ENCODE assay signal across 11 cellular contexts in the genomic region with DNA sequence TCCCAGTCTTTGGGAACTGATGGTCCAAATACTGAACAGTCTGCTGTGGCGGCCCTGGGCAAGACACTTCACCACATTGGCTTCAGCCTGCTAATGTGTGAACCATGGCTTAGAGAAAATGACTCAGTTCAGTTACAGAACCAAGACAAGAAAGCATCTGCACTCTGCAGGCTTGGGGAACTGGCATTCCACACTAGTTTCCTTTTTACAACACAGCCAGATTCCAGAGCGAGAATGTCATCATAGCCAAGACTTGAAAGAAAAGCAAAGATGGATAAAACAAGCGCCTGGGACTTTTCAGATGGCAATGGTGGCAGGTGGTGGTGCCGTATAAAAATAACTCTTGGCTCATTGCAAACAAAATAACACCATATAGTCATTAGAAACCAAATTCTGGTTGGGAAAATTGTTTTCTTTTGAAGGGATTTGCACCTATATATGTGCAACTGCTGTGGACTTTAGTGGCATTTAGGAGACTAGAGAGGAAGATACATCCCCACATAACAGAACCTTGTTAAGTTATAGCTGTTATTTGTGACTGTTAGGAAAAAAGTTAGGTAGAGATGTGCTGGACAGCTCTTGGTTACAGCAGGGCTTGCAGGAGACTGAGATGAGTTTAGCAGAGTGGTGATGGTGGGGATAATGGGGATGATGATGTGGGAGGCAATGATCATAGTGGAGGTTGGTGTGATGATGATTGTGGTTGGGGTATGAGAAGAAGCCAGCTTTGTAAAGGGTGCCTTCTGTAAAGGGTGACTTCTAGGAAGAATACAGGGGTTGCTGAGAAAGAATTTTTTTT.
DNase-seq lines count a peak whose midpoint lies in the region; TF ChIP-seq lines count a peak whose summit lies in the region.
"Had no signal": no experiment of that assay in that cellular context is flagged by ENCODE, and none has a peak within 500 bp of the region (broad histone marks: within the 10 kb centered on the region; RNA-seq: fewer than 3 reads in every experiment).

No MANE protein-coding gene starts in this region.

- no peak for TF ChIP-seq CTCF in dorsolateral prefrontal cortex (IDR thresholded peaks at IDR 0.05 in 54 of 56, conservative IDR thresholded peaks at IDR 0.05 in 2 of 56; ENCODE audit: low read depth in 1 of 56, partially characterized antibody in 56 of 56)
- no peak for TF ChIP-seq CTCF in GM10266 (IDR thresholded peaks at IDR 0.05; ENCODE audit: control insufficient read depth, insufficient read depth, low read depth, missing control alignments)

- no peak overlapping the region for H3K27ac Mint-ChIP-seq in activated T-helper 2 cell treated with anti-CD3 and anti-CD28 coated beads, Interferon-gamma antibody, Interleukin-2, Interleukin-4, amounts not matched to agents 10 μg/mL and 5 μg/mL and 100 μg/mL, durations not matched to agents 14 hours and 24 hours and 36 hours
- H3K27ac Mint-ChIP-seq: activated T-cell treated with anti-CD3 and anti-CD28 coated beads, Interleukin-2, amount 50 U/mL, for 72 hours had no signal

- H3K9me3 Mint-ChIP-seq in activated T-helper 2 cell treated with anti-CD3 and anti-CD28 coated beads, Interferon-gamma antibody, Interleukin-2, Interleukin-4, amounts not matched to agents 10 μg/mL and 5 μg/mL and 100 μg/mL, durations not matched to agents 14 hours and 24 hours and 36 hours: no peaks in the 10 kb centered on the region
- H3K9me3 Mint-ChIP-seq: activated T-cell treated with anti-CD3 and anti-CD28 coated beads, Interleukin-2, amount 50 U/mL, for 72 hours had no signal

- H3K27ac ChIP-seq in dorsolateral prefrontal cortex: peak overlapping the region in 48 of 59 donors; percentile 16 to 82 (median 58)
- H3K27ac ChIP-seq: C4-2B had no signal

- no peak overlapping the region for H3K4me3 ChIP-seq in dorsolateral prefrontal cortex

- DNase-seq in A172 (ENCODE audit: low spot score): peak; percentile 91
- DNase-seq in HS-5 (ENCODE audit: low read depth): peak; percentile 94
- peak in 5 of 10 donors; percentile 7 to 62 (median 50) for DNase-seq in dorsolateral prefrontal cortex
- peak; percentile 48 for DNase-seq in middle frontal gyrus (ENCODE audit: extremely low spot score, low spot score)
- no peak for DNase-seq in RPMI8226
- no peak for DNase-seq in GM10266 (ENCODE audit: extremely low spot score)
- no peak for DNase-seq in activated T-helper 2 cell treated with anti-CD3 and anti-CD28 coated beads, Interferon-gamma antibody, Interleukin-2, Interleukin-4, amounts not matched to agents 10 μg/mL and 5 μg/mL and 100 μg/mL, durations not matched to agents 14 hours and 24 hours and 36 hours (ENCODE audit: low spot score)
- no peak for DNase-seq in NCI-H1105 treated with DMSO at 0.1 percent for 48 hours (lab: John Stamatoyannopoulos, UW)
- DNase-seq: activated T-cell treated with anti-CD3 and anti-CD28 coated beads, Interleukin-2, amount 50 U/mL, for 72 hours; NCI-H2227 treated with DMSO at 0.1 percent for 48 hours had no signal

- intact Hi-C loops in dorsolateral prefrontal cortex (cut with DNase I): no loop called here
- intact Hi-C loops in activated T-helper 2 cell treated with anti-CD3 and anti-CD28 coated beads, Interferon-gamma antibody, Interleukin-2, Interleukin-4, amounts not matched to agents 10 μg/mL and 5 μg/mL and 100 μg/mL, durations not matched to agents 14 hours and 24 hours and 36 hours (cut with micrococcal nuclease): no loop called here

- H3K27me3 Mint-ChIP-seq in activated T-helper 2 cell treated with anti-CD3 and anti-CD28 coated beads, Interferon-gamma antibody, Interleukin-2, Interleukin-4, amounts not matched to agents 10 μg/mL and 5 μg/mL and 100 μg/mL, durations not matched to agents 14 hours and 24 hours and 36 hours (ENCODE audit: low read depth): no peaks in the 10 kb centered on the region

- H3K4me1 Mint-ChIP-seq in activated T-helper 2 cell treated with anti-CD3 and anti-CD28 coated beads, Interferon-gamma antibody, Interleukin-2, Interleukin-4, amounts not matched to agents 10 μg/mL and 5 μg/mL and 100 μg/mL, durations not matched to agents 14 hours and 24 hours and 36 hours (ENCODE audit: low read depth): no peaks in the 10 kb centered on the region

- H3K27me3 ChIP-seq in dorsolateral prefrontal cortex: no peaks in the 10 kb centered on the region

- no peak overlapping the region for H3K4me3 Mint-ChIP-seq in activated T-helper 2 cell treated with anti-CD3 and anti-CD28 coated beads, Interferon-gamma antibody, Interleukin-2, Interleukin-4, amounts not matched to agents 10 μg/mL and 5 μg/mL and 100 μg/mL, durations not matched to agents 14 hours and 24 hours and 36 hours (ENCODE audit: low read depth)
- H3K4me3 Mint-ChIP-seq: activated T-cell treated with anti-CD3 and anti-CD28 coated beads, Interleukin-2, amount 50 U/mL, for 72 hours had no signal

- no peaks in the 10 kb centered on the region for H3K36me3 Mint-ChIP-seq in activated T-helper 2 cell treated with anti-CD3 and anti-CD28 coated beads, Interferon-gamma antibody, Interleukin-2, Interleukin-4, amounts not matched to agents 10 μg/mL and 5 μg/mL and 100 μg/mL, durations not matched to agents 14 hours and 24 hours and 36 hours (ENCODE audit: low read depth)

Comparison
In these comparisons a context has a peak if more than half of its experiments do, and no peak if none do; other contexts are left out.
1. DNase-seq: peak in A172 (single experiment), HS-5 (single experiment) and middle frontal gyrus (single experiment); none in RPMI8226 (single experiment), GM10266 (single experiment), activated T-helper 2 cell treated with anti-CD3 and anti-CD28 coated beads, Interferon-gamma antibody, Interleukin-2, Interleukin-4, amounts not matched to agents 10 μg/mL and 5 μg/mL and 100 μg/mL, durations not matched to agents 14 hours and 24 hours and 36 hours (single experiment) and NCI-H1105 treated with DMSO at 0.1 percent for 48 hours (single experiment).